Comparison of ENCODE assay signal across 6 cellular contexts in genomic region chr1:205102404-205102803, GRCh38. TPM values are rescaled to one million over a fixed set of nuclear protein-coding genes. Genes with fewer than 3 reads are reported as not detected.
"Had no signal": no experiment of that assay in that cellular context is flagged by ENCODE, and none has a peak within 500 bp of the region (broad histone marks: within the 10 kb centered on the region; RNA-seq: fewer than 3 reads in every experiment).

No MANE protein-coding gene starts in this region.

- H3K9me3 Mint-ChIP-seq: GM23338, H9 had no signal

- DNase-seq: H9, HCEC 1CT, KBM-7 had no signal

- H3K4me1 Mint-ChIP-seq: GM23338, H9 had no signal

- H3K27ac ChIP-seq: KMS-11 had no signal

- H3K4me2 ChIP-seq: GM23338, KMS-11 had no signal

- H2AFZ ChIP-seq: GM23338 had no signal

- ATAC-seq: GM23338 had no signal

- H3K4me3 Mint-ChIP-seq: GM23338, H9 had no signal

- H3K4me3 ChIP-seq: GM23338 had no signal

- H3K9ac ChIP-seq: KMS-11 had no signal

- H3K27ac Mint-ChIP-seq: GM23338, H9 had no signal

RNA-seq across cellular contexts. Expression of gene CNTN2, which starts 59.4 kb away (rescaled TPM):
- total RNA-seq: HT-29 had no signal
